Comparison of ENCODE assay signal across 8 cellular contexts in genomic region chr2:105746177-105747080, GRCh38. TPM values are rescaled to one million over a fixed set of nuclear protein-coding genes. Genes with fewer than 3 reads are reported as not detected.
DNase-seq lines count a peak whose midpoint lies in the region; ATAC-seq and TF ChIP-seq lines count a peak whose summit lies in the region.

No MANE protein-coding gene starts in this region.

- H3K79me2 ChIP-seq in OCI-LY3 (ENCODE audit: low read length): peaks cover 62% of the 10 kb centered on the region

- H3K4me1 ChIP-seq in OCI-LY3 (ENCODE audit: low read length) (peaks cover 16% of the 10 kb centered on the region), skeletal muscle tissue (ENCODE audit: control insufficient read depth in 3 of 3, insufficient read depth in 3 of 3, low read length in 3 of 3) (peaks cover 43 to 64% (median 50%) of the 10 kb centered on the region in 3 donors)

- peak overlapping the region; percentile 91 for H3K4me2 ChIP-seq in OCI-LY3 (ENCODE audit: low read length)

- DNase-seq in activated naive CD4-positive, alpha-beta T cell treated with Interleukin-2 at 50 U/mL for 16 hours: peak; percentile 91
- DNase-seq in left ventricle myocardium superior (peak; percentile 71), inferior parietal cortex (ENCODE audit: extremely low spot score) (no peak), HK-2 (ENCODE audit: unreplicated experiment) (no peak)

- intact Hi-C loops in left ventricle myocardium superior (cut with micrococcal nuclease): no loop called here

- no peak for TF ChIP-seq CTCF in OCI-LY3 (IDR thresholded peaks at IDR 0.05; ENCODE audit: low read depth, low read length)

- H3K36me3 ChIP-seq in OCI-LY3 (replicated peaks; ENCODE audit: low read depth, low read length): peaks cover 19% of the 10 kb centered on the region
- no peaks in the 10 kb centered on the region for H3K36me3 ChIP-seq in skeletal muscle tissue (ENCODE audit: control insufficient read depth in 3 of 3, insufficient read depth in 3 of 3, low read length in 3 of 3)

- H4K20me1 ChIP-seq in OCI-LY3 (ENCODE audit: insufficient read depth, low read length): peaks cover 57% of the 10 kb centered on the region

- no peak overlapping the region; the same call in 1 of the 2 replicates for H2AFZ ChIP-seq in OCI-LY3 (ENCODE audit: low read depth, low read length)

- H3K27me3 ChIP-seq in OCI-LY3 (ENCODE audit: low read depth, low read length) (peaks cover 7% of the 10 kb centered on the region; the same call in 1 of the 2 replicates), skeletal muscle tissue (ENCODE audit: control insufficient read depth in 3 of 3, insufficient read depth in 3 of 3, low read length in 3 of 3) (no peaks in the 10 kb centered on the region)

- no peaks in the 10 kb centered on the region for H3K9me3 ChIP-seq in OCI-LY3 (ENCODE audit: insufficient read depth, low read length)
- H3K9me3 ChIP-seq in skeletal muscle tissue (ENCODE audit: control insufficient read depth in 3 of 3, low read length in 3 of 3): no peaks in the 10 kb centered on the region

- ATAC-seq in GM18519 (IDR thresholded peaks at IDR 0.05; ENCODE audit: low FRiP score, unreplicated experiment) (peak; percentile 44), HG02840 (IDR thresholded peaks at IDR 0.05; ENCODE audit: low FRiP score, unreplicated experiment) (peak; percentile 50), left ventricle myocardium superior (no peak)

- H3K9ac ChIP-seq in OCI-LY3 (ENCODE audit: low read length) (peak overlapping the region; percentile 85), skeletal muscle tissue (ENCODE audit: low read depth in 1 of 3, low read length in 3 of 3) (peak overlapping the region; percentile 70 to 85 (median 80))

- H3K27ac ChIP-seq in OCI-LY3 (ENCODE audit: low read length) (peak overlapping the region; percentile 55), skeletal muscle tissue (ENCODE audit: low read depth, low read length) (peak overlapping the region; percentile 73)

- H3K4me3 ChIP-seq in OCI-LY3 (ENCODE audit: low read length) (peak overlapping the region; percentile 83), skeletal muscle tissue (ENCODE audit: low read length in 3 of 3) (peak overlapping the region; percentile 71 to 78 (median 78))

RNA-seq across cellular contexts. Expression of gene NCK2, which starts 1.7 kb away (rescaled TPM):
- total RNA-seq in left ventricle myocardium superior: 39.9 TPM
- total RNA-seq in skeletal muscle tissue: 42.3 TPM

Comparison
In these comparisons a context has a peak if more than half of its experiments do, and no peak if none do; other contexts are left out.
1. DNase-seq: peak in activated naive CD4-positive, alpha-beta T cell treated with Interleukin-2 at 50 U/mL for 16 hours (single experiment) and left ventricle myocardium superior (single experiment); none in inferior parietal cortex (single experiment) and HK-2 (single experiment).